ENCODE assay signal across 9 cellular contexts in genomic region chrX:45743081-45743533, GRCh38.
DNase-seq lines count a peak whose midpoint lies in the region; ATAC-seq and TF ChIP-seq lines count a peak whose summit lies in the region.
"Had no signal": no experiment of that assay in that cellular context is flagged by ENCODE, and none has a peak within 500 bp of the region (broad histone marks: within the 10 kb centered on the region; RNA-seq: fewer than 3 reads in every experiment).

No MANE protein-coding gene starts in this region.

- H3K4me3 ChIP-seq in mucosa of descending colon, result no peak overlapping the region

- no peak for TF ChIP-seq CTCF in mucosa of descending colon (IDR thresholded peaks at IDR 0.05)

- no peaks in the 10 kb centered on the region for H3K36me3 ChIP-seq in mucosa of descending colon (ENCODE audit: low read depth)

- peak; percentile 46 for ATAC-seq in mucosa of descending colon
- ATAC-seq in GM21576 (IDR thresholded peaks at IDR 0.05; ENCODE audit: unreplicated experiment), result no peak
- no peak for ATAC-seq in HG03565 (IDR thresholded peaks at IDR 0.05; ENCODE audit: unreplicated experiment)

- peak; percentile 11 for DNase-seq in DMS 273 (lab: John Stamatoyannopoulos, UW; ENCODE audit: unreplicated experiment)
- DNase-seq in DMS 273 treated with DMSO at 0.1 percent for 48 hours (lab: John Stamatoyannopoulos, UW), result no peak
- DNase-seq in HT-29 (ENCODE audit: low spot score), result peak; percentile 69
- peak; percentile 48 for DNase-seq in amniotic epithelial cell (ENCODE audit: low read depth)
- DNase-seq in mucosa of descending colon, result no peak
- no peak for DNase-seq in NCI-H1048 (lab: John Stamatoyannopoulos, UW)
- DNase-seq: NCI-H146 had no signal

- H3K4me1 ChIP-seq in mucosa of descending colon (ENCODE audit: low read depth), result no peaks in the 10 kb centered on the region

- H3K9me3 ChIP-seq in mucosa of descending colon, result no peaks in the 10 kb centered on the region

- intact Hi-C loops in mucosa of descending colon (cut with DNase I, micrococcal nuclease), result no loop called here

Comparison
In these comparisons a context has a peak if more than half of its experiments do, and no peak if none do; other contexts are left out.
1. DNase-seq: peak in DMS 273 (single experiment), HT-29 (single experiment) and amniotic epithelial cell (single experiment); none in DMS 273 treated with DMSO at 0.1 percent for 48 hours (single experiment), mucosa of descending colon (0 of 3) and NCI-H1048 (single experiment).